Comparison of ENCODE assay signal across 10 cellular contexts in the genomic region with DNA sequence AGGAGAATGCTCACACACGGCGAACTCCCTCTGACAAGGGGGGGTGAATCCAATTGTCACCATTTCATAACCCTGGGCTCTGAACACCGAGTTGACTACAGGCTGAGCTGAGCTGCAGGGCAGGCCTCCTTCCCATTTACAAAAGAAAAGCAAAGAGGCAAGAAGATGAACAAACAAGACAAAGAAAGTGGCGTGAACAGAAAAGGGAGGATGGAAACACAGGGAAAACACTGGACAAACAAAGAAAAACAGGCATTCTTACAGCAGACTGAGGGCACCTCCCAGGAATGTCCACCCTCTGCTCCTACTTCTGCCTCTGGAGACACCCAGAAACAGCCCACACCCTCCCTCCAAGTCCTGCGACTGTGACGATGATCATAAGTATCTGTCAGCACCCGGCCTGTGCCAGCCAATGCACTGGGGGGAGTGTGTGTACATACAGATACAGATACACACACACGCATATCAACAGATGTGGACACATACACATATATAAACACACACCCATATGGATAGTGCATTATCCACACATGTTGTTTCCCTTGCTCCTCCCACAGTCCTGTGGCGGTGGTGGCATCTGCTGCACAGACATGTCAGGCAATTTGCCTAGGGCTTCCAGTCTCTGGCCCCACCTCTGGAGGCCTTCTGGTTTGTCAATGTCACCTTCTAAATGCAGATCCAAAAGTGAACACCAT.
DNase-seq lines count a peak whose midpoint lies in the region; ATAC-seq and TF ChIP-seq lines count a peak whose summit lies in the region.
"Had no signal": no experiment of that assay in that cellular context is flagged by ENCODE, and none has a peak within 500 bp of the region (broad histone marks: within the 10 kb centered on the region; RNA-seq: fewer than 3 reads in every experiment).

No MANE protein-coding gene starts in this region.

- TF ChIP-seq CTCF in dorsolateral prefrontal cortex (IDR thresholded peaks at IDR 0.05 in 54 of 56, conservative IDR thresholded peaks at IDR 0.05 in 2 of 56; ENCODE audit: low read depth in 1 of 56, partially characterized antibody in 56 of 56) (no peak), upper lobe of right lung (IDR thresholded peaks at IDR 0.05) (no peak)

- H3K4me1 Mint-ChIP-seq in stimulated activated naive CD8-positive, alpha-beta T cell treated with anti-CD3 and anti-CD28 coated beads, Interleukin-15, amount 100 ng/mL, for 72 hours = peaks cover 82% of the 10 kb centered on the region

- H3K27ac Mint-ChIP-seq in stimulated activated naive CD8-positive, alpha-beta T cell treated with anti-CD3 and anti-CD28 coated beads, Interleukin-15, amount 100 ng/mL, for 72 hours = peak overlapping the region in 1 of 2 donors; percentile 81

- H2BK15ac ChIP-seq in mesenchymal stem cell (ENCODE audit: low read depth, poor library complexity, severe bottlenecking) = no peak overlapping the region

- H2BK120ac ChIP-seq in mesenchymal stem cell (ENCODE audit: low read depth, low read length) = no peak overlapping the region

- H3K23ac ChIP-seq in mesenchymal stem cell (ENCODE audit: low read length in 2 of 2) = no peak overlapping the region

- peak overlapping the region in 1 of 2 experiments; percentile 7 for H3K4ac ChIP-seq in mesenchymal stem cell (ENCODE audit: low read depth in 1 of 2, low read length in 2 of 2)

- peak overlapping the region; percentile 71 to 100 (median 98) for H3K27ac ChIP-seq in dorsolateral prefrontal cortex
- H3K27ac ChIP-seq in mesenchymal stem cell (ENCODE audit: low read length, poor library complexity, severe bottlenecking) = no peak overlapping the region
- H3K27ac ChIP-seq in upper lobe of right lung = peak overlapping the region; percentile 36

- H2AK5ac ChIP-seq in mesenchymal stem cell (ENCODE audit: low read length, severe bottlenecking) = no peak overlapping the region

- H3K9me3 ChIP-seq in mesenchymal stem cell (ENCODE audit: control insufficient read depth, low read length) = no peaks in the 10 kb centered on the region
- H3K9me3 ChIP-seq in upper lobe of right lung = no peaks in the 10 kb centered on the region

- H3K9ac ChIP-seq in mesenchymal stem cell (ENCODE audit: low read length) = peak overlapping the region; percentile 77

- no peak overlapping the region for H3K4me2 ChIP-seq in mesenchymal stem cell (ENCODE audit: low read length, poor library complexity, severe bottlenecking)

- no peaks in the 10 kb centered on the region for H3K27me3 ChIP-seq in dorsolateral prefrontal cortex
- no peaks in the 10 kb centered on the region for H3K27me3 ChIP-seq in mesenchymal stem cell (ENCODE audit: control insufficient read depth in 1 of 2, insufficient read depth in 1 of 2, low read length in 2 of 2)
- H3K27me3 ChIP-seq in upper lobe of right lung = no peaks in the 10 kb centered on the region

- H3K4me1 ChIP-seq in mesenchymal stem cell (ENCODE audit: control insufficient read depth, insufficient read depth, low read depth, low read length) (peaks cover 4% of the 10 kb centered on the region), upper lobe of right lung (peaks cover 72% of the 10 kb centered on the region)

- DNase-seq in stimulated activated naive CD8-positive, alpha-beta T cell treated with anti-CD3 and anti-CD28 coated beads, Interleukin-15, amount 100 ng/mL, for 72 hours = no peak
- no peak for DNase-seq in stimulated activated naive CD8-positive, alpha-beta T cell treated with anti-CD3 and anti-CD28 coated beads, Interleukin-15, Interleukin-2, amounts not matched to agents 100 U/mL and 50 U/mL, for 24 hours
- DNase-seq in dorsolateral prefrontal cortex = no peak
- no peak for DNase-seq in mesenchymal stem cell
- no peak for DNase-seq in upper lobe of right lung
- DNase-seq in mesenteric fat pad (ENCODE audit: low spot score) = no peak
- DNase-seq in activated CD4-positive, CD25-positive, alpha-beta regulatory T cell treated with anti-CD3 and anti-CD28 coated beads, Interleukin-2, amount 50 U/mL, for 72 hours = no peak
- DNase-seq: Calu3, NCI-H1930 had no signal

- no peaks in the 10 kb centered on the region for H3K27me3 Mint-ChIP-seq in stimulated activated naive CD8-positive, alpha-beta T cell treated with anti-CD3 and anti-CD28 coated beads, Interleukin-15, amount 100 ng/mL, for 72 hours

- H2BK5ac ChIP-seq in mesenchymal stem cell (ENCODE audit: low read depth, low read length, poor library complexity, severe bottlenecking) = no peak overlapping the region

- H2AFZ ChIP-seq in mesenchymal stem cell (ENCODE audit: low read depth, low read length) = no peak overlapping the region

- H3K4me3 ChIP-seq in dorsolateral prefrontal cortex (peak overlapping the region in 16 of 59 donors; percentile 1 to 38 (median 12)), mesenchymal stem cell (ENCODE audit: insufficient read depth in 1 of 2, low read depth in 1 of 2, low read length in 2 of 2) (peak overlapping the region in 1 of 2 experiments; percentile 27), upper lobe of right lung (no peak overlapping the region)

- ATAC-seq in stimulated activated naive CD8-positive, alpha-beta T cell treated with anti-CD3 and anti-CD28 coated beads, Interleukin-15, amount 100 ng/mL, for 72 hours = peak; percentile 10
- no peak for ATAC-seq in stimulated activated naive CD8-positive, alpha-beta T cell treated with anti-CD3 and anti-CD28 coated beads, Interleukin-15, Interleukin-2, amounts not matched to agents 100 U/mL and 50 U/mL, for 24 hours
- ATAC-seq in upper lobe of right lung = peak; percentile 12
- ATAC-seq in HG03280 (IDR thresholded peaks at IDR 0.05; ENCODE audit: unreplicated experiment) = no peak

- WGBS in mesenchymal stem cell = 89% methylated on average over 9 of the region's 9 CpGs

- peak overlapping the region in 1 of 2 experiments; percentile 30 for H3K14ac ChIP-seq in mesenchymal stem cell (ENCODE audit: low read length in 2 of 2)

- H3K4me3 Mint-ChIP-seq in stimulated activated naive CD8-positive, alpha-beta T cell treated with anti-CD3 and anti-CD28 coated beads, Interleukin-15, amount 100 ng/mL, for 72 hours = peak overlapping the region; percentile 44 to 71

- H3K18ac ChIP-seq in mesenchymal stem cell (ENCODE audit: low read depth in 1 of 2, low read length in 2 of 2) = no peak overlapping the region

- peaks cover 61% of the 10 kb centered on the region for H3K79me1 ChIP-seq in mesenchymal stem cell (replicated peaks; ENCODE audit: low read length, poor library complexity, severe bottlenecking)

- H3K36me3 ChIP-seq in mesenchymal stem cell (ENCODE audit: control insufficient read depth in 1 of 2, insufficient read depth in 2 of 2, low read depth in 1 of 2, low read length in 2 of 2) (peaks cover 12 to 44% of the 10 kb centered on the region in 2 experiments), upper lobe of right lung (peaks cover 12% of the 10 kb centered on the region)

- H3K9me3 Mint-ChIP-seq in stimulated activated naive CD8-positive, alpha-beta T cell treated with anti-CD3 and anti-CD28 coated beads, Interleukin-15, amount 100 ng/mL, for 72 hours = no peaks in the 10 kb centered on the region

- intact Hi-C loops in dorsolateral prefrontal cortex (cut with DNase I) (no loop called here), upper lobe of right lung (cut with DNase I) (no loop called here)

- no peak overlapping the region for H4K91ac ChIP-seq in mesenchymal stem cell (ENCODE audit: low read length)

- H2BK12ac ChIP-seq in mesenchymal stem cell (ENCODE audit: low read length in 2 of 2) = no peak overlapping the region

- H4K8ac ChIP-seq in mesenchymal stem cell (ENCODE audit: low read length) = no peak overlapping the region

Comparison
In these comparisons a context has a peak if more than half of its experiments do, and no peak if none do; other contexts are left out.
1. ATAC-seq: peak in stimulated activated naive CD8-positive, alpha-beta T cell treated with anti-CD3 and anti-CD28 coated beads, Interleukin-15, amount 100 ng/mL, for 72 hours (single experiment) and upper lobe of right lung (single experiment); none in stimulated activated naive CD8-positive, alpha-beta T cell treated with anti-CD3 and anti-CD28 coated beads, Interleukin-15, Interleukin-2, amounts not matched to agents 100 U/mL and 50 U/mL, for 24 hours (single experiment) and HG03280 (single experiment).